Comparison of ENCODE assay signal across 31 cellular contexts in the genomic region with DNA sequence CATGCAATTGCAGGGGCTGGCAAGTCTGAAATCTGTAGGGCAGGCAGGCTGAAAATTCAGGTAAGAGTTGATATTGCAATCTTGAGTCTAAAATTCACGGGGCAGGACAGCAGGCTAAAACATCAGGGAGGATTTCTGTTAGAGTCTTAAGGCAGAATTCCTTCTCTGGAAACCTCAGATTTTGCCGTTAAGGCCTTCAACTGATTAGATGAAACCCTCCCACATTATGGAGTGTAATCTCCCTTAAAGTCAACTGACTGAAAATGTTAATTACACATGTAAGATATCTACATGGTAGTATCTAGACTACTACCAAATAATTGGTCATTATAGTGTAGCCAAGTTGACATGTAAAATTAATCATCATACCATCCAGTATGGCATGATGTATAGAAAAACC. TPM values are rescaled to one million over a fixed set of nuclear protein-coding genes. Genes with fewer than 3 reads are reported as not detected.
DNase-seq lines count a peak whose midpoint lies in the region; ATAC-seq, FAIRE-seq and TF ChIP-seq lines count a peak whose summit lies in the region.
"Had no signal": no experiment of that assay in that cellular context is flagged by ENCODE, and none has a peak within 500 bp of the region (broad histone marks: within the 10 kb centered on the region; RNA-seq: fewer than 3 reads in every experiment).

No MANE protein-coding gene starts in this region.

- no peak overlapping the region for H3K27ac ChIP-seq in K562 (ENCODE audit: extremely low read depth, low read depth, low read length)
- H3K27ac ChIP-seq: 22Rv1; A549; BLaER1; BLaER1 treated with 17β-estradiol and CSF1 and Interleukin-3, amounts not matched to agents 10 nM and 100 nM; C4-2B had no signal

- POLR2A ChIA-PET in K562 (lab: Yijun Ruan, JAX): interaction anchor here (0.7 kb wide), 1 partner anchor 144 kb away, joined by 3 read pairs; no protein-coding TSS in a partner anchor

- H3K27me3 Mint-ChIP-seq in activated naive CD8-positive, alpha-beta T cell treated with anti-CD3 and anti-CD28 coated beads, Interleukin-2, amount 50 U/mL, for 24 hours: peaks cover 3% of the 10 kb centered on the region

- in situ Hi-C loops in K562 (cut with MboI): no loop called here

- TF ChIP-seq EP300 in K562 (IDR thresholded peaks at IDR 0.05; ENCODE audit: low read length): no peak

- no peak for TF ChIP-seq RAD21 in K562 (CRISPR knock-in tag; conservative IDR thresholded peaks at IDR 0.05 in 1 of 2, IDR thresholded peaks at IDR 0.05 in 1 of 2)

- no peak overlapping the region for H3K27ac Mint-ChIP-seq in activated naive CD8-positive, alpha-beta T cell treated with anti-CD3 and anti-CD28 coated beads, Interleukin-2, amount 50 U/mL, for 24 hours
- H3K27ac Mint-ChIP-seq: B cell; CD14-positive monocyte; CD4-positive, alpha-beta memory T cell; CD4-positive, alpha-beta T cell; CD8-positive, alpha-beta memory T cell; CD8-positive, alpha-beta T cell had no signal

- no peak overlapping the region for H2AFZ ChIP-seq in K562 (ENCODE audit: low read depth, low read length)

- H3K36me3 ChIP-seq in K562 (ENCODE audit: control insufficient read depth, insufficient read depth, low read length): no peaks in the 10 kb centered on the region
- H3K36me3 ChIP-seq: BE2C had no signal

- H3K79me2 ChIP-seq in K562 (ENCODE audit: control insufficient read depth, insufficient read depth, low read length): peaks cover 14% of the 10 kb centered on the region

- H3K4me2 ChIP-seq in K562 (ENCODE audit: insufficient read depth, low read length): no peak overlapping the region
- H3K4me2 ChIP-seq: A549; BLaER1; BLaER1 treated with 17β-estradiol and CSF1 and Interleukin-3, amounts not matched to agents 10 nM and 100 nM had no signal

- BruUV-seq in K562 (replicated peaks; lab: Mats Ljungman, UMichigan): no TSS peak

- CTCF ChIA-PET in K562 (lab: Yijun Ruan, JAX; ENCODE audit: low intra/inter-chr PET ratio): no interaction called here

- H3K36me3 Mint-ChIP-seq in activated naive CD8-positive, alpha-beta T cell treated with anti-CD3 and anti-CD28 coated beads, Interleukin-2, amount 50 U/mL, for 24 hours (ENCODE audit: low read depth): peaks cover 5% of the 10 kb centered on the region
- H3K36me3 Mint-ChIP-seq: CD14-positive monocyte had no signal

- TF ChIP-seq CTCF in K562 (IDR thresholded peaks at IDR 0.05 in 2 of 3, conservative IDR thresholded peaks at IDR 0.05 in 1 of 3; ENCODE audit: insufficient read depth in 2 of 3, low read depth in 1 of 3, low read length in 3 of 3): no peak

- no peak for FAIRE-seq in K562 (lab: Jason Lieb, UNC)
- FAIRE-seq: A204.1, A549, D721Med had no signal

- TF ChIP-seq POLR2A in K562 (conservative IDR thresholded peaks at IDR 0.05): no peak

- H3K4me1 Mint-ChIP-seq in activated naive CD8-positive, alpha-beta T cell treated with anti-CD3 and anti-CD28 coated beads, Interleukin-2, amount 50 U/mL, for 24 hours: peaks cover 16% of the 10 kb centered on the region

- DNase-seq in K562 (ENCODE audit: extremely low read depth in 1 of 4, low spot score in 3 of 4): no peak
- DNase-seq in activated naive CD8-positive, alpha-beta T cell treated with anti-CD3 and anti-CD28 coated beads, Interleukin-2, amount 50 U/mL, for 24 hours: no peak
- DNase-seq: 8988T; ACHN; AML-193; BE2C; C1 segment of cervical spinal cord; Caco-2; Calu3; CD4-positive, alpha-beta memory T cell; CD4-positive, alpha-beta T cell; CD4-positive, CD25-positive, alpha-beta regulatory T cell; CD8-positive, alpha-beta memory T cell; CD8-positive, alpha-beta T cell; COR-L47; DMS 273 treated with DMSO at 0.1 percent for 48 hours; DMS153; DMS53; DMS79; DMS79 treated with DMSO at 0.1 percent for 48 hours; DND-41; EL had no signal

- no peak overlapping the region for H3K4me3 Mint-ChIP-seq in activated naive CD8-positive, alpha-beta T cell treated with anti-CD3 and anti-CD28 coated beads, Interleukin-2, amount 50 U/mL, for 24 hours
- H3K4me3 Mint-ChIP-seq: B cell; CD14-positive monocyte; CD4-positive, alpha-beta memory T cell; CD4-positive, CD25-positive, alpha-beta regulatory T cell; CD8-positive, alpha-beta T cell had no signal

- H4K20me1 ChIP-seq in K562 (replicated peaks; ENCODE audit: control insufficient read depth, insufficient read depth, low read length): no peaks in the 10 kb centered on the region
- H4K20me1 ChIP-seq: BLaER1; BLaER1 treated with 17β-estradiol and CSF1 and Interleukin-3, amounts not matched to agents 10 nM and 100 nM had no signal

- no peak overlapping the region for H3K4me3 ChIP-seq in K562
- H3K4me3 ChIP-seq: A549; BLaER1; BLaER1 treated with 17β-estradiol and CSF1 and Interleukin-3, amounts not matched to agents 10 nM and 100 nM had no signal

- 3% methylated on average over 2 of the region's 2 CpGs for WGBS in K562 (ENCODE audit: insufficient coverage, low coverage, missing lambda C conversion rate)

- no peak overlapping the region for H3K9ac ChIP-seq in K562 (ENCODE audit: insufficient read depth in 1 of 2, low read depth in 2 of 2, low read length in 2 of 2)
- H3K9ac ChIP-seq: BLaER1; BLaER1 treated with 17β-estradiol and CSF1 and Interleukin-3, amounts not matched to agents 10 nM and 100 nM had no signal

- intact Hi-C loops in K562 (cut with micrococcal nuclease): no loop called here

- H3K9me1 ChIP-seq in K562 (ENCODE audit: control insufficient read depth, insufficient read depth, low read length): no peaks in the 10 kb centered on the region

- ATAC-seq in K562: no peak
- no peak for ATAC-seq in activated naive CD8-positive, alpha-beta T cell treated with anti-CD3 and anti-CD28 coated beads, Interleukin-2, amount 50 U/mL, for 24 hours
- ATAC-seq: A549; CD8-positive, alpha-beta T cell had no signal

- H3K4me1 ChIP-seq in K562 (replicated peaks in 1 of 2; ENCODE audit: control insufficient read depth in 2 of 2, insufficient read depth in 2 of 2, low read length in 2 of 2): peaks cover 0 to 20% of the 10 kb centered on the region in 2 experiments; a peak in 3 of 5 replicates
- H3K4me1 ChIP-seq: BE2C, Caco-2 had no signal

- H3K9me3 ChIP-seq in K562 (replicated peaks; ENCODE audit: control insufficient read depth, insufficient read depth, low read depth, low read length): no peaks in the 10 kb centered on the region
- H3K9me3 ChIP-seq: A549; BE2C; BLaER1; BLaER1 treated with 17β-estradiol and CSF1 and Interleukin-3, amounts not matched to agents 10 nM and 100 nM; Caco-2 had no signal

- H3K9me3 Mint-ChIP-seq in activated naive CD8-positive, alpha-beta T cell treated with anti-CD3 and anti-CD28 coated beads, Interleukin-2, amount 50 U/mL, for 24 hours: no peaks in the 10 kb centered on the region
- H3K9me3 Mint-ChIP-seq: CD4-positive, alpha-beta T cell; CD8-positive, alpha-beta memory T cell; CD8-positive, alpha-beta T cell had no signal

- no peaks in the 10 kb centered on the region for H3K27me3 ChIP-seq in K562 (ENCODE audit: control insufficient read depth in 2 of 2, insufficient read depth in 2 of 2, low read length in 2 of 2)
- H3K27me3 ChIP-seq: BLaER1; BLaER1 treated with 17β-estradiol and CSF1 and Interleukin-3, amounts not matched to agents 10 nM and 100 nM had no signal

TF ChIP-seq in K562, 482 proteins besides CTCF, POLR2A, EP300 and RAD21 (continues in another document):
- TF ChIP-seq PHF8 (IDR thresholded peaks at IDR 0.05; ENCODE audit: borderline replicate concordance, low read length): no peak
- TF ChIP-seq MEIS2 (IDR thresholded peaks at IDR 0.05; ENCODE audit: partially characterized antibody): peak; percentile 25
- TF ChIP-seq, protein P1, sequence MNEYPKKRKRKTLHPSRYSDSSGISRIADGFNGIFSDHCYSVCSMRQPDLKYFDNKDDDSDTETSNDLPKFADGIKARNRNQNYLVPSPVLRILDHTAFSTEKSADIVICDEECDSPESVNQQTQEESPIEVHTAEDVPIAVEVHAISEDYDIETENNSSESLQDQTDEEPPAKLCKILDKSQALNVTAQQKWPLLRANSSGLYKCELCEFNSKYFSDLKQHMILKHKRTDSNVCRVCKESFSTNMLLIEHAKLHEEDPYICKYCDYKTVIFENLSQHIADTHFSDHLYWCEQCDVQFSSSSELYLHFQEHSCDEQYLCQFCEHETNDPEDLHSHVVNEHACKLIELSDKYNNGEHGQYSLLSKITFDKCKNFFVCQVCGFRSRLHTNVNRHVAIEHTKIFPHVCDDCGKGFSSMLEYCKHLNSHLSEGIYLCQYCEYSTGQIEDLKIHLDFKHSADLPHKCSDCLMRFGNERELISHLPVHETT (CRISPR knock-in tag; conservative IDR thresholded peaks at IDR 0.05 in 1 of 2, IDR thresholded peaks at IDR 0.05 in 1 of 2): no peak
- TF ChIP-seq STAT5B (CRISPR knock-in tag; IDR thresholded peaks at IDR 0.05): no peak
- TF ChIP-seq NR1H2 (CRISPR knock-in tag; IDR thresholded peaks at IDR 0.05): no peak
- no peak for TF ChIP-seq POLR3A (IDR thresholded peaks at IDR 0.05; ENCODE audit: borderline replicate concordance, extremely low read depth, insufficient read depth, insufficient read length)
- no peak for TF ChIP-seq GTF2A2 (tag; IDR thresholded peaks at IDR 0.05)
- TF ChIP-seq MAZ (CRISPR knock-in tag; conservative IDR thresholded peaks at IDR 0.05 in 1 of 2, IDR thresholded peaks at IDR 0.05 in 1 of 2): no peak
- no peak for TF ChIP-seq GTF2E2 (tag; IDR thresholded peaks at IDR 0.05)

RNA-seq across cellular contexts. Expression of a gene that starts 3.1 kb away (rescaled TPM):
- 46.3 and 50.2 TPM in 2 replicates for total RNA-seq in K562 (2011; cell fraction: chromatin; rRNA removed; ENCODE audit: low replicate concordance)
- 29.0 and 29.1 TPM in 2 replicates for total RNA-seq in K562 (2011; cell fraction: nucleolus; rRNA removed)
- 48.9 and 68.4 TPM in 2 replicates for total RNA-seq in K562 (2011; cell fraction: nucleoplasm; rRNA removed)
- total RNA-seq in K562 (2014; rRNA removed) (3.6 and 4.2 TPM in 2 replicates), K562 (2014; rRNA removed; fragmentation: Illumina TruSeq; extraction: Trizol) (5.3 and 6.2 TPM in 2 replicates), K562 (2015; rRNA removed; fragmentation: Illumina TruSeq; extraction: Trizol) (4.4 and 6.4 TPM in 2 replicates), K562 (2021) (5.6 and 5.9 TPM in 2 replicates)
- polyA plus RNA-seq in K562 (2011; rRNA removed) (16.2 and 22.1 TPM in 2 replicates), K562 (2014; fragmentation: Illumina TruSeq; extraction: Trizol) (7.9 and 10.0 TPM in 2 replicates), K562 (2014; fragmentation: Nextera tagmentation; extraction: Ambion mirVana) (1 to 10 TPM; 2.0 to 4.2 TPM), K562 (2014; rRNA removed) (13.3 and 13.9 TPM in 2 replicates)
- polyA plus RNA-seq in K562 (2011; cell fraction: cytosol; rRNA removed): 7.9 and 20.6 TPM in 2 replicates
- polyA plus RNA-seq in K562 (2011; cell fraction: nucleus; rRNA removed): 31.3 and 37.2 TPM in 2 replicates
- polyA plus RNA-seq in K562 (2012): 4.4 and 16.2 TPM in 2 replicates
- 14.9 and 16.4 TPM in 2 replicates for polyA minus RNA-seq in K562 (2011; rRNA and poly(A)+ RNA removed)
- 2.9 and 3.1 TPM in 2 replicates for polyA minus RNA-seq in K562 (2011; cell fraction: cytosol; rRNA and poly(A)+ RNA removed)
- 12.0 and 16.3 TPM in 2 replicates for polyA minus RNA-seq in K562 (2011; cell fraction: nucleus; rRNA and poly(A)+ RNA removed)
